19 cellular contexts compared by ENCODE assay signal in genomic region chr5:1473746-1474145, GRCh38. TPM values are rescaled to one million over a fixed set of nuclear protein-coding genes. Genes with fewer than 3 reads are reported as not detected.
"Had no signal": no experiment of that assay in that cellular context is flagged by ENCODE, and none has a peak within 500 bp of the region (broad histone marks: within the 10 kb centered on the region; RNA-seq: fewer than 3 reads in every experiment).

No MANE protein-coding gene starts in this region.

- FAIRE-seq: small intestine, urothelium cell line had no signal

- H3K9me3 Mint-ChIP-seq: naive thymus-derived CD8-positive, alpha-beta T cell; type B pancreatic cell had no signal

- H3K27me3 ChIP-seq: dorsolateral prefrontal cortex, hepatocyte, suprapubic skin, thyroid gland had no signal

- ATAC-seq: mucosa of descending colon; naive thymus-derived CD8-positive, alpha-beta T cell; psoas muscle; stimulated activated naive CD8-positive, alpha-beta T cell treated with anti-CD3 and anti-CD28 coated beads, Interleukin-15, Interleukin-2, amounts not matched to agents 100 U/mL and 50 U/mL, for 24 hours had no signal

- H3K27ac ChIP-seq: dorsolateral prefrontal cortex, hepatocyte, psoas muscle, suprapubic skin, thyroid gland had no signal

- H3K4me3 Mint-ChIP-seq: naive thymus-derived CD8-positive, alpha-beta T cell; type B pancreatic cell had no signal

- H3K4me1 ChIP-seq: psoas muscle, suprapubic skin had no signal

- H3K27ac Mint-ChIP-seq: type B pancreatic cell had no signal

- H3K27me3 Mint-ChIP-seq: naive thymus-derived CD8-positive, alpha-beta T cell; type B pancreatic cell had no signal

- H3K4me3 ChIP-seq: dorsolateral prefrontal cortex, hepatocyte, mucosa of descending colon, psoas muscle, suprapubic skin, thyroid gland had no signal

- DNase-seq: cortex of kidney; effector CD8-positive, alpha-beta T cell; foreskin melanocyte; mammary epithelial cell; retina; small intestine; stimulated activated CD4-positive, alpha-beta T cell treated with anti-CD3 and anti-CD28 coated beads, Interleukin-12 subunit alpha, Interleukin-12 subunit beta, amount 100 ng/mL, for 4 hours; stimulated activated naive CD8-positive, alpha-beta T cell treated with anti-CD3 and anti-CD28 coated beads, Interleukin-15, Interleukin-2, amounts not matched to agents 100 U/mL and 50 U/mL, for 24 hours; thyroid gland had no signal

- H3K9me3 ChIP-seq: mucosa of descending colon, psoas muscle, suprapubic skin, thyroid gland had no signal

RNA-seq across cellular contexts. Expression of gene SLC6A3, which starts 28.5 kb away (rescaled TPM):
- total RNA-seq: hepatocyte, kidney epithelial cell, lower leg skin, mammary epithelial cell, mucosa of descending colon, psoas muscle had no signal
- polyA plus RNA-seq: hepatocyte, mammary epithelial cell had no signal
